Comparison of ENCODE assay signal across 24 cellular contexts in the genomic region with DNA sequence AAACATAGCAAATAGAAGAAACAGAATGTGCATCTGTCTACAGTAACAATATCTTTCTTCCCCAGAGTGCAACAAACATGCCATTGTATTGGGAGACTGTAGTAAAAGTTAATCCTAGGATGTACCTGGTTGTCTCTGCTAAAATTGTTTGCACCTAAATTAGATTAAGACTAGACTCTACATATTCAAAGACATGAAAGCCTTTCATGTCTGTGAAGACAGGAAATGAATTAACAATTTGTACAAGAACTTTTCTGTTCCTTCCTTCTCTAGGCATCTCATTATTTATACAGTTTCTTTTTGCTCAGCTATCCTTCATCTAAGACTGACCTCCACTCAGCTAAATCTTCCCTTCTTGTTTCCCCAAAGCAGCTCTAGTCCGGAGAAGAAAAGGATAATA.
"Had no signal": no experiment of that assay in that cellular context is flagged by ENCODE, and none has a peak within 500 bp of the region (broad histone marks: within the 10 kb centered on the region; RNA-seq: fewer than 3 reads in every experiment).

No MANE protein-coding gene starts in this region.

- DNase-seq: activated B cell treated with CpG ODN at 0.5 μM for 24 hours; activated CD4-positive, alpha-beta T cell treated with anti-CD3 and anti-CD28 coated beads for 4 hours; activated effector memory CD4-positive, alpha-beta T cell treated with anti-CD3 and anti-CD28 coated beads, Interleukin-2, amount 50 U/mL, for 16 hours; activated T-cell treated with anti-CD3 and anti-CD28 coated beads for 4 hours; esophagus squamous epithelium; foreskin melanocyte; heart right ventricle; naive B cell; nucleus accumbens; pancreas; retina; stimulated activated CD4-positive, alpha-beta T cell treated with anti-CD3 and anti-CD28 coated beads, Interleukin-12 subunit alpha, Interleukin-12 subunit beta, amount 100 ng/mL, for 4 hours; stimulated activated CD4-positive, alpha-beta T cell treated with anti-CD3 and anti-CD28 coated beads, Interleukin-4, amount 100 ng/mL, for 1 hour; substantia nigra; uterus had no signal

- H3K4me1 Mint-ChIP-seq: activated B cell treated with CpG ODN at 0.5 μM for 24 hours; central memory CD8-positive, alpha-beta T cell; mesothelial cell of epicardium had no signal

- H3K27ac Mint-ChIP-seq: activated B cell treated with CpG ODN at 0.5 μM for 24 hours; activated T-helper 1 cell treated with anti-CD3 and anti-CD28 coated beads, Interleukin-12 subunit alpha, Interleukin-12 subunit beta, Interleukin-2, Interleukin-4 antibody, amounts not matched to agents 30 ng/mL and 10 ng/mL and 1 ng/mL, durations not matched to agents 14 hours and 24 hours and 36 hours; dendritic cell treated with granulocyte-macrophage colony-stimulating factor and Interleukin-4, amounts not matched to agents 40 ng/mL and 50 ng/mL, for 4 days; mesothelial cell of epicardium; stimulated activated naive CD8-positive, alpha-beta T cell treated with anti-CD3 and anti-CD28 coated beads, Interleukin-15, Interleukin-2, amounts not matched to agents 100 ng/mL and 50 ng/mL, for 24 hours; type B pancreatic cell had no signal

- H3K27me3 Mint-ChIP-seq: activated B cell treated with CpG ODN at 0.5 μM for 24 hours; central memory CD8-positive, alpha-beta T cell; dendritic cell treated with granulocyte-macrophage colony-stimulating factor and Interleukin-4, amounts not matched to agents 40 ng/mL and 50 ng/mL, for 4 days; naive B cell; stimulated activated naive CD8-positive, alpha-beta T cell treated with anti-CD3 and anti-CD28 coated beads, Interleukin-15, Interleukin-2, amounts not matched to agents 100 ng/mL and 50 ng/mL, for 24 hours; type B pancreatic cell had no signal

- H3K9me3 Mint-ChIP-seq: activated T-helper 1 cell treated with anti-CD3 and anti-CD28 coated beads, Interleukin-12 subunit alpha, Interleukin-12 subunit beta, Interleukin-2, Interleukin-4 antibody, amounts not matched to agents 30 ng/mL and 10 ng/mL and 1 ng/mL, durations not matched to agents 14 hours and 24 hours and 36 hours; dendritic cell treated with granulocyte-macrophage colony-stimulating factor and Interleukin-4, amounts not matched to agents 40 ng/mL and 50 ng/mL, for 4 days; stimulated activated naive CD8-positive, alpha-beta T cell treated with anti-CD3 and anti-CD28 coated beads, Interleukin-15, Interleukin-2, amounts not matched to agents 100 ng/mL and 50 ng/mL, for 24 hours; type B pancreatic cell had no signal

- ATAC-seq: heart right ventricle, pancreas, sciatic nerve, SK-N-SH treated with all-trans-retinoic acid at 6 μM for 48 hours had no signal

- H3K4me3 Mint-ChIP-seq: activated B cell treated with CpG ODN at 0.5 μM for 24 hours; activated T-helper 1 cell treated with anti-CD3 and anti-CD28 coated beads, Interleukin-12 subunit alpha, Interleukin-12 subunit beta, Interleukin-2, Interleukin-4 antibody, amounts not matched to agents 30 ng/mL and 10 ng/mL and 1 ng/mL, durations not matched to agents 14 hours and 24 hours and 36 hours; central memory CD8-positive, alpha-beta T cell; dendritic cell treated with granulocyte-macrophage colony-stimulating factor and Interleukin-4, amounts not matched to agents 40 ng/mL and 50 ng/mL, for 4 days; mesothelial cell of epicardium; naive B cell; neural crest cell; stimulated activated naive CD8-positive, alpha-beta T cell treated with anti-CD3 and anti-CD28 coated beads, Interleukin-15, Interleukin-2, amounts not matched to agents 100 ng/mL and 50 ng/mL, for 24 hours; type B pancreatic cell had no signal
